In the genomic region with DNA sequence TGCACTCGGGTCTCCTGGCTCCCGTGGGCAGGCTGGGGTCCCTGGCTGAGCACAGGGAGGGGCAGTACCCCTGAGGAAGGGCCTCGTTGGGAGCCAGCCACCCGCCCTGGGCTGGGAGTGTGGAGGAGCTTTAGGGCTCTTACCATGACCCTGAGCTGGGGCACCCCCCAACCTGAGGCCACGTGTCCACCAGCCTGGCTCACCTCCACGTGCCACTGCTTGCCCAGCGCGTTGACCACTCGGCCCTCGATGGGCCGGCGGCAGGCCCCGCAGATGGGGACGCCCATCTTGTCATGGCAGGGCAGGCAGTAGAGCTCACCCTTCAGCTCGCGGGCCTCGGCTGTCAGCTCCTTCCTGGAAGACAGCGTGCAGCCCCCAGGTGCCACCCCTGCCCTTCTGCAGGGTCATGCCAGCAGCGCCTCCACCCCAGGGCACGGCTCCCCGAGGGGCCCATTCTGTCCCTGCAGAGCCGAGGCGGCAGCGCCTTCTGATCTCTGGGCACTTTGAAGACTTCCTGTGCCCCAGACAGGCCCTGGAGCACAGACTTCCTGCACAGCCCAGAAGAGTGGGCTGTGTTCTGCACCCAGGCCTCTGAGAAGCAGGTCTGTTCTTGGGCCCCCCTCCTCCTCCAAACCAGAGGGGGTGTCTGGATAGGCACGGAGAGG, we compare ENCODE assay signal across 11 cellular contexts. TPM values are rescaled to one million over a fixed set of nuclear protein-coding genes. Genes with fewer than 3 reads are reported as not detected.
A peak's percentile ranks its signal among the peaks of the same experiment; 100 is the strongest.
DNase-seq lines count a peak whose midpoint lies in the region; ATAC-seq and TF ChIP-seq lines count a peak whose summit lies in the region.
"Had no signal": no experiment of that assay in that cellular context is flagged by ENCODE, and none has a peak within 500 bp of the region (broad histone marks: within the 10 kb centered on the region; RNA-seq: fewer than 3 reads in every experiment).

No MANE protein-coding gene starts in this region.

- 85 to 86% (median 85%) methylated on average over 21 to 25 of the region's 25 CpGs for WGBS in ovary, 3 donors

- peak; percentile 83 to 87 for ATAC-seq in CD4-positive, CD25-positive, alpha-beta regulatory T cell (ENCODE audit: low read depth in 2 of 2)
- no peak for ATAC-seq in activated B cell treated with CpG ODN at 0.5 μM for 24 hours (ENCODE audit: low read depth)
- no peak for ATAC-seq in GM19324 (IDR thresholded peaks at IDR 0.05; ENCODE audit: low FRiP score, unreplicated experiment)

- H3K27me3 ChIP-seq in CD4-positive, CD25-positive, alpha-beta regulatory T cell (ENCODE audit: control insufficient read depth, insufficient read depth, low read length), result no peaks in the 10 kb centered on the region
- no peaks in the 10 kb centered on the region for H3K27me3 ChIP-seq in ovary

- CTCF ChIA-PET in activated B cell treated with CpG ODN at 0.5 μM for 24 hours (lab: Charles Lee), result interaction anchor here (1.2 to 6.2 kb wide), 2 partner anchors 10 to 51 kb away, joined by 4 to 41 read pairs; no protein-coding TSS in a partner anchor

- peak; percentile 23 to 81 (median 62) for DNase-seq in CD4-positive, CD25-positive, alpha-beta regulatory T cell
- DNase-seq in activated B cell treated with CpG ODN at 0.5 μM for 24 hours, result no peak
- peak; percentile 58 for DNase-seq in activated naive CD4-positive, alpha-beta T cell treated with anti-CD3 and anti-CD28 coated beads, Interleukin-2, amount 50 U/mL, for 16 hours
- DNase-seq in stimulated activated CD4-positive, alpha-beta T cell treated with anti-CD3 and anti-CD28 coated beads, Interleukin-15, amount 100 ng/mL, for 24 hours, result peak; percentile 49
- no peak for DNase-seq in HPDE6-E6E7 (ENCODE audit: extremely low spot score)
- no peak for DNase-seq in ovary
- no peak for DNase-seq in GM13977 (ENCODE audit: low spot score)
- DNase-seq: caudate nucleus, midbrain, MM.1S had no signal

- no peak for TF ChIP-seq EP300 in ovary (IDR thresholded peaks at IDR 0.05)

- no peaks in the 10 kb centered on the region for H3K36me3 ChIP-seq in CD4-positive, CD25-positive, alpha-beta regulatory T cell (ENCODE audit: control insufficient read depth, insufficient read depth, low read length)
- H3K36me3 ChIP-seq in ovary, result no peaks in the 10 kb centered on the region

- no peaks in the 10 kb centered on the region for H3K36me3 Mint-ChIP-seq in CD4-positive, CD25-positive, alpha-beta regulatory T cell
- H3K36me3 Mint-ChIP-seq in activated B cell treated with CpG ODN at 0.5 μM for 24 hours (ENCODE audit: low read depth), result no peaks in the 10 kb centered on the region

- H3K4me3 Mint-ChIP-seq in CD4-positive, CD25-positive, alpha-beta regulatory T cell, result peak overlapping the region; percentile 21 to 74 (median 52)
- H3K4me3 Mint-ChIP-seq in activated B cell treated with CpG ODN at 0.5 μM for 24 hours, result no peak overlapping the region

- peaks cover 0 to 71% (median 9%) of the 10 kb centered on the region in 4 donors for H3K4me1 Mint-ChIP-seq in CD4-positive, CD25-positive, alpha-beta regulatory T cell
- peaks cover 58% of the 10 kb centered on the region for H3K4me1 Mint-ChIP-seq in activated B cell treated with CpG ODN at 0.5 μM for 24 hours

- H3K9me3 ChIP-seq in CD4-positive, CD25-positive, alpha-beta regulatory T cell (ENCODE audit: control insufficient read depth in 2 of 2, low read length in 2 of 2), result no peaks in the 10 kb centered on the region
- no peaks in the 10 kb centered on the region for H3K9me3 ChIP-seq in ovary

- H3K27me3 Mint-ChIP-seq in CD4-positive, CD25-positive, alpha-beta regulatory T cell, result no peaks in the 10 kb centered on the region
- H3K27me3 Mint-ChIP-seq in activated B cell treated with CpG ODN at 0.5 μM for 24 hours, result no peaks in the 10 kb centered on the region

- H3K27ac ChIP-seq in CD4-positive, CD25-positive, alpha-beta regulatory T cell (ENCODE audit: insufficient read depth, low read length, poor library complexity, severe bottlenecking), result peak overlapping the region; percentile 66
- H3K27ac ChIP-seq in ovary, result no peak overlapping the region

- TF ChIP-seq POLR2A in ovary (IDR thresholded peaks at IDR 0.05), result no peak

- H3K4me1 ChIP-seq in CD4-positive, CD25-positive, alpha-beta regulatory T cell (ENCODE audit: control insufficient read depth, insufficient read depth, low read length, poor library complexity, severe bottlenecking), result peaks cover 58% of the 10 kb centered on the region
- H3K4me1 ChIP-seq in ovary (ENCODE audit: insufficient read depth), result peaks cover 4% of the 10 kb centered on the region

- peak overlapping the region; percentile 48 for H3K4me3 ChIP-seq in CD4-positive, CD25-positive, alpha-beta regulatory T cell (ENCODE audit: low read depth, low read length)
- H3K4me3 ChIP-seq in ovary, result no peak overlapping the region

- intact Hi-C loops in activated B cell treated with CpG ODN at 0.5 μM for 24 hours (cut with micrococcal nuclease) (loop anchor here (2.0 kb wide), 2 partner anchors 21 to 51 kb away; no protein-coding TSS in a partner anchor), ovary (cut with DNase I) (loop anchor here in 2 of 4 donors (5.0 to 10.0 kb wide), 2 partner anchors 107 to 1985 kb away; a partner anchor contains a TSS)

- no peaks in the 10 kb centered on the region for H3K9me3 Mint-ChIP-seq in CD4-positive, CD25-positive, alpha-beta regulatory T cell
- no peaks in the 10 kb centered on the region for H3K9me3 Mint-ChIP-seq in activated B cell treated with CpG ODN at 0.5 μM for 24 hours

- TF ChIP-seq CTCF in activated B cell treated with CpG ODN at 0.5 μM for 24 hours (IDR thresholded peaks at IDR 0.05), result no peak
- TF ChIP-seq CTCF in ovary (IDR thresholded peaks at IDR 0.05), result no peak
- no peak for TF ChIP-seq CTCF in GM13977 (IDR thresholded peaks at IDR 0.05; ENCODE audit: extremely low read depth, insufficient read depth, missing control alignments)

- in situ Hi-C loops in GM13977 (cut with MboI; ENCODE audit: low pct_unique_long_range_greater_than_20kb, low sequenced_read_pairs, unreplicated experiment), result no loop called here

- H3K27ac Mint-ChIP-seq in CD4-positive, CD25-positive, alpha-beta regulatory T cell, result peak overlapping the region; percentile 76 to 90 (median 82)
- peak overlapping the region; percentile 24 for H3K27ac Mint-ChIP-seq in activated B cell treated with CpG ODN at 0.5 μM for 24 hours

- POLR2A ChIA-PET in activated B cell treated with CpG ODN at 0.5 μM for 24 hours (lab: Charles Lee), result interaction anchor here (0.7 to 5.2 kb wide), 2 partner anchors 8 to 59 kb away, joined by 3 to 24 read pairs; a partner anchor contains a TSS

RNA-seq across cellular contexts. Expression of a gene that starts 4.0 kb away (rescaled TPM):
- total RNA-seq in CD4-positive, CD25-positive, alpha-beta regulatory T cell, result not detected
- not detected for polyA plus RNA-seq in CD4-positive, CD25-positive, alpha-beta regulatory T cell
- total RNA-seq in activated B cell treated with CpG ODN at 0.5 μM for 24 hours (not detected in 2 replicates), ovary (not detected)
- polyA plus RNA-seq in ovary, result under 1 TPM in 1 of 2 donors, not detected in 1; 0.18 TPM

RNA-seq across cellular contexts. Expression of a gene that starts 33.4 kb away (rescaled TPM):
- total RNA-seq in CD4-positive, CD25-positive, alpha-beta regulatory T cell, result 10.8 TPM
- 10 to 100 TPM; 12.6 to 23.8 (median 15.7) TPM for polyA plus RNA-seq in CD4-positive, CD25-positive, alpha-beta regulatory T cell
- total RNA-seq in activated B cell treated with CpG ODN at 0.5 μM for 24 hours (5.1 and 5.3 TPM in 2 replicates), ovary (10 to 100 TPM in 4 of 7 donors, 1 to 10 TPM in 3; 3.8 to 70.4 (median 19.1) TPM)
- polyA plus RNA-seq in ovary, result 10 to 100 TPM; 12.7 to 31.0 TPM

RNA-seq across cellular contexts. Expression of a gene that starts 59.3 kb away (rescaled TPM):
- 7.6 TPM for total RNA-seq in CD4-positive, CD25-positive, alpha-beta regulatory T cell
- 1 to 10 TPM; 1.4 to 4.5 (median 2.6) TPM for polyA plus RNA-seq in CD4-positive, CD25-positive, alpha-beta regulatory T cell
- 9.6 and 10.1 TPM in 2 replicates for total RNA-seq in activated B cell treated with CpG ODN at 0.5 μM for 24 hours
- total RNA-seq in ovary, result 1 to 10 TPM; 6.1 to 9.8 (median 6.9) TPM
- polyA plus RNA-seq in ovary, result 1 to 10 TPM; 5.1 to 8.5 TPM

Comparison
In these comparisons a context has a peak if more than half of its experiments do, and no peak if none do; other contexts are left out.
1. ATAC-seq: peak in CD4-positive, CD25-positive, alpha-beta regulatory T cell (2 of 2); none in activated B cell treated with CpG ODN at 0.5 μM for 24 hours (single experiment) and GM19324 (single experiment).
2. DNase-seq: peak in CD4-positive, CD25-positive, alpha-beta regulatory T cell (3 of 3), activated naive CD4-positive, alpha-beta T cell treated with anti-CD3 and anti-CD28 coated beads, Interleukin-2, amount 50 U/mL, for 16 hours (single experiment) and stimulated activated CD4-positive, alpha-beta T cell treated with anti-CD3 and anti-CD28 coated beads, Interleukin-15, amount 100 ng/mL, for 24 hours (single experiment); none in activated B cell treated with CpG ODN at 0.5 μM for 24 hours (single experiment), HPDE6-E6E7 (single experiment), ovary (0 of 5) and GM13977 (single experiment).